8 cellular contexts compared by ENCODE assay signal in the genomic region with DNA sequence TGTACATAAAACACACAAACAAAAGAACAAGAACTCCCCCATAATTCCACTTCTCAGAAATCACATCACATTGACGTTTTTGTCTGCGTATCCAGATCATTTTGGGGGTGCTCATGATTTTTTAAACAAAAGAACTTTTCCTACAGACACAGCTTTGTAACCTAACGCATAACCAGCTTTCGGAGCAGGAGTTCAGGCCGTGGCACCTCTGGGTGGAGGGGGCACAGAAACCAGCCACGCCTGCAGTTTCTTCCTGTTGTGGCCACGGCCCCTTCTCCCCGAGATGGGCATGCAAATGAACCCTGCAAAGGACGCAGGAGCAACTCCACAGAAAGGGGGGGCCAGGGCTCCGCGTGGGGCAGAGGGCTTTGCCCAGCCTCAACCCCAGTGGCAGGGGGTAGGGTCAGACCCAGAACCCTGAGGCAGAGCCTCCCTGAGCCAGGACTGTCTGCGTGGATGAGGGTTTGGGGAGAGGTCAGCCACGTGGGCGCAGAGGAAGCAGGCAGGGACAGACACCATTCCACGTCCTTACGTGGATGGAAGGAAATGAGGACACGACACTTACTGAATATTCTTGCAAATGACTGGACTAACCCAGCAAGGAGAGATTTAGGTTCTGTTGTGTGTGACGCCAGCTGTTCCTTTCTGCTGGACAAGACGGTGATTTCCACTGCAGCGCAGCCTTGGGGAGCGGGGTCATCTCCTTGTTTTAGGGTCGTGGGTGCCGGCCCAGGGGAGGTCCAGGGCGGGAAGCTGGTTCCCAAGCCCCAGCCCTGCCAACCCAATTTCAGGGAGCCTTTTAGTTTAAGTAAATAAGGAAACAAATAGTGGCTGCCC.
DNase-seq lines count a peak whose midpoint lies in the region; ATAC-seq and TF ChIP-seq lines count a peak whose summit lies in the region.

No MANE protein-coding gene starts in this region.

- H3K4me3 ChIP-seq in SJCRH30 = no peak overlapping the region

- H3K9me3 ChIP-seq in SJCRH30 (replicated peaks) = no peaks in the 10 kb centered on the region

- ATAC-seq in GM21528 (IDR thresholded peaks at IDR 0.05; ENCODE audit: low FRiP score, unreplicated experiment) = peak; percentile 35

- H3K36me3 ChIP-seq in SJCRH30 = peaks cover 6% of the 10 kb centered on the region; the same call in 1 of the 2 replicates

- H3K27me3 ChIP-seq in SJCRH30 = no peaks in the 10 kb centered on the region

- peak overlapping the region; percentile 94 to 100 (median 97) for H3K27ac Mint-ChIP-seq in CD14-positive monocyte

- peaks cover 0 to 1% (median 0%) of the 10 kb centered on the region in 3 donors for H3K27me3 Mint-ChIP-seq in CD14-positive monocyte (ENCODE audit: low read depth in 3 of 3)

- H3K4me1 Mint-ChIP-seq in CD14-positive monocyte = peaks cover 58% of the 10 kb centered on the region

- intact Hi-C loops in CD14-positive monocyte (cut with micrococcal nuclease) = loop anchor here in 1 of 2 donors (5.0 to 10.0 kb wide), 2 partner anchors 59 to 573 kb away; partner anchors contain the start of gene DCUN1D2

- peak overlapping the region; percentile 66 to 86 for H3K4me3 Mint-ChIP-seq in CD14-positive monocyte

- TF ChIP-seq CTCF in CD14-positive monocyte (IDR thresholded peaks at IDR 0.05) = no peak

- H3K27ac ChIP-seq in SJCRH30 = no peak overlapping the region

- H3K36me3 Mint-ChIP-seq in CD14-positive monocyte = peaks cover 23 to 26% of the 10 kb centered on the region in 2 donors

- peaks cover 9% of the 10 kb centered on the region for H3K4me1 ChIP-seq in SJCRH30

- H3K9me3 Mint-ChIP-seq in CD14-positive monocyte = peaks cover 0 to 3% (median 2%) of the 10 kb centered on the region in 7 donors

- DNase-seq in CD14-positive monocyte (ENCODE audit: low spot score) (peak; percentile 59), fibroblast of peridontal ligament (ENCODE audit: extremely low read depth) (peak; percentile 46), SJCRH30 (no peak), GF-D8 (lab: John Stamatoyannopoulos, UW) (no peak), foreskin melanocyte (no peak)
- DNase-seq in activated CD4-positive, alpha-beta T cell treated with anti-CD3 and anti-CD28 coated beads for 48 hours = peak; percentile 55
- DNase-seq in stimulated activated naive CD4-positive, alpha-beta T cell (lab: John Stamatoyannopoulos, UW) = peak in 4 of 6 experiments; percentile 26 to 70 (median 64)

Comparison
In these comparisons a context has a peak if more than half of its experiments do, and no peak if none do; other contexts are left out.
1. DNase-seq: peak in CD14-positive monocyte (single experiment), activated CD4-positive, alpha-beta T cell treated with anti-CD3 and anti-CD28 coated beads for 48 hours (single experiment), fibroblast of peridontal ligament (single experiment) and stimulated activated naive CD4-positive, alpha-beta T cell (4 of 6); none in SJCRH30 (0 of 2), GF-D8 (single experiment) and foreskin melanocyte (single experiment).